Comparison of ENCODE assay signal across 8 cellular contexts in genomic region chr1:154329152-154329521, GRCh38. TPM values are rescaled to one million over a fixed set of nuclear protein-coding genes. Genes with fewer than 3 reads are reported as not detected.
A peak's percentile ranks its signal among the peaks of the same experiment; 100 is the strongest.
DNase-seq lines count a peak whose midpoint lies in the region; ATAC-seq and TF ChIP-seq lines count a peak whose summit lies in the region.

No MANE protein-coding gene starts in this region.

- peak overlapping the region; percentile 75 for H3K4me3 Mint-ChIP-seq in stimulated activated naive CD8-positive, alpha-beta T cell treated with anti-CD3 and anti-CD28 coated beads, Interleukin-15, Interleukin-2, amounts not matched to agents 100 ng/mL and 50 ng/mL, for 24 hours
- H3K4me3 Mint-ChIP-seq in brain: peak overlapping the region; percentile 79 to 86 (median 81)

- H3K27ac ChIP-seq in mesodermal cell (ENCODE audit: low read depth, low read length, severe bottlenecking): peak overlapping the region; percentile 29

- 42 to 46% methylated on average over 3 to 6 of the region's 6 CpGs for WGBS in mesodermal cell (ENCODE audit: insufficient coverage in 2 of 2), 2 experiments

- H3K36me3 ChIP-seq in mesodermal cell (ENCODE audit: control insufficient read depth, insufficient read depth, low read length): peaks cover 41% of the 10 kb centered on the region

- peak; percentile 32 to 42 for TF ChIP-seq CTCF in brain (conservative IDR thresholded peaks at IDR 0.05)

- no peak for DNase-seq in stimulated activated naive CD8-positive, alpha-beta T cell treated with anti-CD3 and anti-CD28 coated beads, Interleukin-15, Interleukin-2, amounts not matched to agents 100 U/mL and 50 U/mL, for 24 hours
- no peak for DNase-seq in mucosa of gallbladder (ENCODE audit: low spot score)
- DNase-seq in NK-92 (lab: John Stamatoyannopoulos, UW; ENCODE audit: unreplicated experiment): no peak

- peaks cover 27% of the 10 kb centered on the region for H3K4me1 ChIP-seq in mesodermal cell (ENCODE audit: control insufficient read depth, insufficient read depth, low read length, poor library complexity, severe bottlenecking)

- H3K36me3 Mint-ChIP-seq in stimulated activated naive CD8-positive, alpha-beta T cell treated with anti-CD3 and anti-CD28 coated beads, Interleukin-15, Interleukin-2, amounts not matched to agents 100 ng/mL and 50 ng/mL, for 24 hours (ENCODE audit: low read depth): peaks cover 38% of the 10 kb centered on the region
- peaks cover 43% of the 10 kb centered on the region for H3K36me3 Mint-ChIP-seq in brain

- no peaks in the 10 kb centered on the region for H3K9me3 ChIP-seq in mesodermal cell (ENCODE audit: control insufficient read depth, low read length)

- ATAC-seq in stimulated activated naive CD8-positive, alpha-beta T cell treated with anti-CD3 and anti-CD28 coated beads, Interleukin-15, Interleukin-2, amounts not matched to agents 100 U/mL and 50 U/mL, for 24 hours: no peak
- ATAC-seq in GM18498 (IDR thresholded peaks at IDR 0.05; ENCODE audit: unreplicated experiment) (no peak), HG03045 (IDR thresholded peaks at IDR 0.05; ENCODE audit: unreplicated experiment) (no peak)

- H3K27ac Mint-ChIP-seq in stimulated activated naive CD8-positive, alpha-beta T cell treated with anti-CD3 and anti-CD28 coated beads, Interleukin-15, Interleukin-2, amounts not matched to agents 100 ng/mL and 50 ng/mL, for 24 hours: peak overlapping the region; percentile 68
- H3K27ac Mint-ChIP-seq in brain: peak overlapping the region; percentile 82 to 98 (median 88)

- peak overlapping the region; percentile 31 for H3K4me3 ChIP-seq in mesodermal cell (ENCODE audit: extremely low read depth, insufficient read depth, low read length, poor library complexity, severe bottlenecking)

- peaks cover 70% of the 10 kb centered on the region for H3K4me1 Mint-ChIP-seq in stimulated activated naive CD8-positive, alpha-beta T cell treated with anti-CD3 and anti-CD28 coated beads, Interleukin-15, Interleukin-2, amounts not matched to agents 100 ng/mL and 50 ng/mL, for 24 hours (ENCODE audit: low read depth)
- peaks cover 52% of the 10 kb centered on the region for H3K4me1 Mint-ChIP-seq in brain

- H3K9me3 Mint-ChIP-seq in stimulated activated naive CD8-positive, alpha-beta T cell treated with anti-CD3 and anti-CD28 coated beads, Interleukin-15, Interleukin-2, amounts not matched to agents 100 ng/mL and 50 ng/mL, for 24 hours: no peaks in the 10 kb centered on the region
- H3K9me3 Mint-ChIP-seq in brain: peaks cover 0 to 4% (median 0%) of the 10 kb centered on the region in 5 experiments

- H3K27me3 Mint-ChIP-seq in stimulated activated naive CD8-positive, alpha-beta T cell treated with anti-CD3 and anti-CD28 coated beads, Interleukin-15, Interleukin-2, amounts not matched to agents 100 ng/mL and 50 ng/mL, for 24 hours: no peaks in the 10 kb centered on the region
- peaks cover 9% of the 10 kb centered on the region for H3K27me3 Mint-ChIP-seq in brain

RNA-seq across cellular contexts. Expression of gene ATP8B2, which starts 3.8 kb away (rescaled TPM):
- polyA plus RNA-seq in brain (ENCODE audit: insufficient read depth, low read depth, low replicate concordance): 12.5 TPM
- 45.4 TPM for polyA plus RNA-seq in mesodermal cell (2013, experiment 1 of 2)
- polyA plus RNA-seq in mesodermal cell (2013, experiment 2 of 2): 45.8 TPM
- 32.9 TPM for total RNA-seq in mucosa of gallbladder

RNA-seq across cellular contexts. Expression of gene AQP10, which starts 8.2 kb away (rescaled TPM):
- not detected for polyA plus RNA-seq in brain (ENCODE audit: insufficient read depth, low read depth, low replicate concordance)
- polyA plus RNA-seq in mesodermal cell (2013, experiment 1 of 2): 0.77 TPM
- polyA plus RNA-seq in mesodermal cell (2013, experiment 2 of 2): not detected
- 0.32 TPM for total RNA-seq in mucosa of gallbladder

RNA-seq across cellular contexts. Expression of gene HAX1, which starts 56.7 kb away (rescaled TPM):
- 200 TPM for polyA plus RNA-seq in brain (ENCODE audit: insufficient read depth, low read depth, low replicate concordance)
- polyA plus RNA-seq in mesodermal cell (2013, experiment 1 of 2): 103 TPM
- 99.7 TPM for polyA plus RNA-seq in mesodermal cell (2013, experiment 2 of 2)
- 63.1 TPM for total RNA-seq in mucosa of gallbladder
